24 cellular contexts compared by ENCODE assay signal in genomic region chr9:106228861-106229260, GRCh38.
"Had no signal": no experiment of that assay in that cellular context is flagged by ENCODE, and none has a peak within 500 bp of the region (broad histone marks: within the 10 kb centered on the region; RNA-seq: fewer than 3 reads in every experiment).

No MANE protein-coding gene starts in this region.

- H3K27ac Mint-ChIP-seq: activated CD4-positive, alpha-beta T cell treated with anti-CD3 and anti-CD28 coated beads, Interleukin-2, amount 10 ng/mL, durations not matched to agents 7 days and 5 days; activated CD8-positive, alpha-beta T cell treated with anti-CD3 and anti-CD28 coated beads, Interleukin-2, amount 10 ng/mL, durations not matched to agents 7 days and 5 days; activated naive CD4-positive, alpha-beta T cell treated with anti-CD3 and anti-CD28 coated beads, Interleukin-2, amount 10 ng/mL, durations not matched to agents 7 days and 5 days; activated naive CD8-positive, alpha-beta T cell treated with anti-CD3 and anti-CD28 coated beads, Interleukin-2, amount 50 U/mL, for 24 hours; neural progenitor cell had no signal

- H3K4me3 ChIP-seq: esophagus muscularis mucosa, gastroesophageal sphincter, lung, neural progenitor cell, ovary, transverse colon, uterus had no signal

- H3K27me3 ChIP-seq: brain microvascular endothelial cell, esophagus muscularis mucosa, gastroesophageal sphincter, neural progenitor cell, ovary, transverse colon, uterus had no signal

- H3K27ac ChIP-seq: brain microvascular endothelial cell, esophagus muscularis mucosa, gastroesophageal sphincter, neural progenitor cell, ovary, transverse colon, uterus had no signal

- H3K9me3 ChIP-seq: esophagus muscularis mucosa, gastroesophageal sphincter, ovary, transverse colon, uterus had no signal

- H3K9me3 Mint-ChIP-seq: activated CD4-positive, alpha-beta T cell treated with anti-CD3 and anti-CD28 coated beads, Interleukin-2, amount 10 ng/mL, durations not matched to agents 7 days and 5 days; neural progenitor cell had no signal

- H3K36me3 ChIP-seq: brain microvascular endothelial cell, esophagus muscularis mucosa, gastroesophageal sphincter, neural progenitor cell, ovary, transverse colon, uterus had no signal

- H3K36me3 Mint-ChIP-seq: activated naive CD4-positive, alpha-beta T cell treated with anti-CD3 and anti-CD28 coated beads, Interleukin-2, amount 10 ng/mL, durations not matched to agents 7 days and 5 days; neural progenitor cell had no signal

- H3K4me1 Mint-ChIP-seq: activated CD4-positive, alpha-beta T cell treated with anti-CD3 and anti-CD28 coated beads, Interleukin-2, amount 10 ng/mL, durations not matched to agents 7 days and 5 days; activated naive CD4-positive, alpha-beta T cell treated with anti-CD3 and anti-CD28 coated beads, Interleukin-2, amount 10 ng/mL, durations not matched to agents 7 days and 5 days; activated naive CD8-positive, alpha-beta T cell treated with anti-CD3 and anti-CD28 coated beads, Interleukin-2, amount 50 U/mL, for 24 hours; central memory CD8-positive, alpha-beta T cell had no signal

- DNase-seq: activated CD4-positive, alpha-beta T cell treated with anti-CD3 and anti-CD28 coated beads, Interleukin-2, amount 10 ng/mL, durations not matched to agents 7 days and 5 days; activated CD4-positive, CD25-positive, alpha-beta regulatory T cell; activated CD8-positive, alpha-beta memory T cell treated with anti-CD3 and anti-CD28 coated beads, Interleukin-2, amount 50 U/mL, for 4 hours; activated CD8-positive, alpha-beta T cell treated with anti-CD3 and anti-CD28 coated beads, Interleukin-2, amount 10 ng/mL, durations not matched to agents 7 days and 5 days; activated effector memory CD4-positive, alpha-beta T cell treated with Interleukin-2 at 50 U/mL for 16 hours; activated naive CD4-positive, alpha-beta T cell treated with anti-CD3 and anti-CD28 coated beads, Interleukin-2, amount 10 ng/mL, durations not matched to agents 7 days and 5 days; activated naive CD8-positive, alpha-beta T cell treated with anti-CD3 and anti-CD28 coated beads, Interleukin-2, amount 50 U/mL, for 24 hours; activated T-cell treated with anti-CD3 and anti-CD28 coated beads, Interleukin-2, amount 50 U/mL, for 48 hours; aorta; brain microvascular endothelial cell; cortex of kidney; effector CD8-positive, alpha-beta T cell; stimulated activated CD4-positive, alpha-beta T cell treated with anti-CD3 and anti-CD28 coated beads, Interleukin-12 subunit alpha, Interleukin-12 subunit beta, amount 100 ng/mL, for 4 hours; stimulated activated CD4-positive, alpha-beta T cell treated with anti-CD3 and anti-CD28 coated beads, Interleukin-1b, Interleukin-23, amount 100 ng/mL, for 48 hours; stimulated activated naive CD4-positive, alpha-beta T cell treated with Interleukin-2 at 50 U/mL for 16 hours; T1000; transverse colon; uterus had no signal

- H3K4me3 Mint-ChIP-seq: activated CD4-positive, alpha-beta T cell treated with anti-CD3 and anti-CD28 coated beads, Interleukin-2, amount 10 ng/mL, durations not matched to agents 7 days and 5 days; activated CD8-positive, alpha-beta T cell treated with anti-CD3 and anti-CD28 coated beads, Interleukin-2, amount 10 ng/mL, durations not matched to agents 7 days and 5 days; activated naive CD4-positive, alpha-beta T cell treated with anti-CD3 and anti-CD28 coated beads, Interleukin-2, amount 10 ng/mL, durations not matched to agents 7 days and 5 days; activated naive CD8-positive, alpha-beta T cell treated with anti-CD3 and anti-CD28 coated beads, Interleukin-2, amount 50 U/mL, for 24 hours; central memory CD8-positive, alpha-beta T cell; neural progenitor cell had no signal

- H3K27me3 Mint-ChIP-seq: activated CD4-positive, alpha-beta T cell treated with anti-CD3 and anti-CD28 coated beads, Interleukin-2, amount 10 ng/mL, durations not matched to agents 7 days and 5 days; activated naive CD4-positive, alpha-beta T cell treated with anti-CD3 and anti-CD28 coated beads, Interleukin-2, amount 10 ng/mL, durations not matched to agents 7 days and 5 days; activated naive CD8-positive, alpha-beta T cell treated with anti-CD3 and anti-CD28 coated beads, Interleukin-2, amount 50 U/mL, for 24 hours; central memory CD8-positive, alpha-beta T cell had no signal

- H3K9ac ChIP-seq: neural progenitor cell had no signal

- ATAC-seq: activated CD8-positive, alpha-beta T cell treated with anti-CD3 and anti-CD28 coated beads, Interleukin-2, amount 10 ng/mL, durations not matched to agents 7 days and 5 days; activated naive CD8-positive, alpha-beta T cell treated with anti-CD3 and anti-CD28 coated beads, Interleukin-2, amount 50 U/mL, for 24 hours; gastroesophageal sphincter had no signal

- H3K4me1 ChIP-seq: gastroesophageal sphincter, transverse colon, uterus had no signal
